18 cellular contexts compared by ENCODE assay signal in the genomic region with DNA sequence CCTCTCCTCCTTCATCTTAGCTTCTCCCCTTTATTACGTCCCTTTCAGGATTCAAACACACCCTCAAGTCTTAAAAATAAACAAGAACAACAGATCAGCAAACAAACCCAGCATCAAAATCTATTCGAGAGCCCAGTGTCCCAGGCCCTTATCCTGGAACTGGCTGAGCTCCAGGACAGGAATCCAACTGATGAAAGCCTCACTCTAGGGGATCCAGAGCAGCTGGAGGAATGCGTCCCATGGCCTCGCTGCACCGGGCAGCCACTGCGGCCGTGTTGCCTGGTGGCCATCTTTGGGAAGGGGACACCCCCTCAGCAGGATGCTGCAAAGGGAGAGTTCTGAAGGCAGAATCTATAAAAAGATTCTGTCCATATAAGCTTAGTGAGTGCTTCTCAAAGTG.
"Had no signal": no experiment of that assay in that cellular context is flagged by ENCODE, and none has a peak within 500 bp of the region (broad histone marks: within the 10 kb centered on the region; RNA-seq: fewer than 3 reads in every experiment).

No MANE protein-coding gene starts in this region.

- H3K4me3 ChIP-seq: neural progenitor cell, sigmoid colon had no signal

- ATAC-seq: activated CD8-positive, alpha-beta memory T cell treated with anti-CD3 and anti-CD28 coated beads, Interleukin-2, amount 10 ng/mL, durations not matched to agents 7 days and 5 days; activated CD8-positive, alpha-beta T cell treated with anti-CD3 and anti-CD28 coated beads for 36 hours; activated naive CD8-positive, alpha-beta T cell treated with anti-CD3 and anti-CD28 coated beads, Interleukin-2, amount 50 U/mL, for 24 hours; left lobe of liver; naive thymus-derived CD8-positive, alpha-beta T cell; stimulated activated naive B cell treated with anti-CD40 and anti-IgM and Interleukin-4, amounts not matched to agents 10 μg/mL and 1 μg/mL and 100 μg/mL, for 72 hours had no signal

- DNase-seq: activated CD4-positive, alpha-beta T cell treated with anti-CD3 and anti-CD28 coated beads, Interleukin-2, amount 10 ng/mL, durations not matched to agents 24 days and 14 days; activated CD8-positive, alpha-beta memory T cell treated with anti-CD3 and anti-CD28 coated beads, Interleukin-2, amount 10 ng/mL, durations not matched to agents 7 days and 5 days; activated CD8-positive, alpha-beta T cell treated with anti-CD3 and anti-CD28 coated beads for 36 hours; activated gamma-delta T cell; activated naive CD4-positive, alpha-beta T cell treated with anti-CD3 and anti-CD28 coated beads, Interleukin-2, amount 50 U/mL, for 16 hours; activated naive CD8-positive, alpha-beta T cell treated with anti-CD3 and anti-CD28 coated beads, Interleukin-2, amount 50 U/mL, for 24 hours; aorta; cerebellar nuclear complex; foreskin fibroblast; kidney; naive thymus-derived CD8-positive, alpha-beta T cell; posterior cingulate gyrus; sigmoid colon; stimulated activated CD4-positive, alpha-beta T cell treated with anti-CD3 and anti-CD28 coated beads, Interleukin-2, amount 100 ng/mL, for 48 hours; stimulated activated CD8-positive, alpha-beta memory T cell treated with anti-CD3 and anti-CD28 coated beads, Interleukin-4, amount 100 ng/mL, for 48 hours; stimulated activated naive B cell treated with anti-CD40 and anti-IgM and Interleukin-4, amounts not matched to agents 10 μg/mL and 1 μg/mL and 100 μg/mL, for 72 hours had no signal
